In the genomic region with DNA sequence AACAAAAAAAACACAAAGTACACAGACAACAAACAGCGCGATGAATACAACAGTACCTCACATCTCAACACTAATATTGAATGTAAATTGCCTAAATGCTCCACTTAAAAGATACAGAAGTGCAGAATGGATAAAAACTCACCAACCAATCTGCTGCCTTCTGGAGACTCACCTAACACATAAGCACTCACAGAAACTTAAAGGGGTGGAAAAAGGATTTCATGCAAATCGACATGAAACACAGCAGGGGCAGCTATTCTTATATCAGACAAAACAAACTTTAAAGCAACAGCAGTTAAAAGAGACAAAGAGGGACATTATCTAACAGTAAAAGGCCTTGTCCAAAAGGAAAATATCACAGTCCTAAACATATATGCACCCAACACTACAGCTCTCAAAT, we compare ENCODE assay signal across 26 cellular contexts.
DNase-seq lines count a peak whose midpoint lies in the region; ATAC-seq and TF ChIP-seq lines count a peak whose summit lies in the region.
"Had no signal": no experiment of that assay in that cellular context is flagged by ENCODE, and none has a peak within 500 bp of the region (broad histone marks: within the 10 kb centered on the region; RNA-seq: fewer than 3 reads in every experiment).

No MANE protein-coding gene starts in this region.

- peak; percentile 12 for DNase-seq in GM12865 (ENCODE audit: low read depth)
- no peak for DNase-seq in midbrain (lab: John Stamatoyannopoulos, UW)
- no peak for DNase-seq in glomerular visceral epithelial cell (ENCODE audit: extremely low spot score)
- DNase-seq: AML-193; CD4-positive, alpha-beta T cell; COR-L47; DMS53; KBM-7; MV-4-11; NCI-H1105; NCI-H146; NCI-H1930; NCI-H2107; NCI-H510A; NCI-H774; NK-92 treated with Interleukin-12 subunit alpha and Interleukin-12 subunit beta, amount 100 ng/mL, for 24 hours; PC-3; T-helper 17 cell; T1000 had no signal

- peak; percentile 77 for ATAC-seq in GM19324 (IDR thresholded peaks at IDR 0.05; ENCODE audit: low FRiP score, unreplicated experiment)
- ATAC-seq in HG02852 (IDR thresholded peaks at IDR 0.05; ENCODE audit: unreplicated experiment): peak; percentile 59
- no peak for ATAC-seq in GM21381 (IDR thresholded peaks at IDR 0.05; ENCODE audit: unreplicated experiment)
- ATAC-seq: HCT116, PC-3, SK-N-SH treated with all-trans-retinoic acid at 6 μM for 48 hours, T-helper 17 cell had no signal

- TF ChIP-seq CTCF in GM12865 (IDR thresholded peaks at IDR 0.05; ENCODE audit: insufficient read depth, low read depth, low read length, missing control alignments) (no peak), VCaP (conservative IDR thresholded peaks at IDR 0.05) (no peak)

- H3K4me3 ChIP-seq in GM12865 (ENCODE audit: low read depth, low read length): no peak overlapping the region
- H3K4me3 ChIP-seq: BLaER1 treated with 17β-estradiol and CSF1 and Interleukin-3, amounts not matched to agents 10 nM and 100 nM had no signal

- peak overlapping the region; percentile 47 for H3K27ac ChIP-seq in VCaP
- H3K27ac ChIP-seq: BLaER1 treated with 17β-estradiol and CSF1 and Interleukin-3, amounts not matched to agents 10 nM and 100 nM had no signal
